Comparison of ENCODE assay signal across 15 cellular contexts in genomic region chr21:46054031-46054430, GRCh38. TPM values are rescaled to one million over a fixed set of nuclear protein-coding genes. Genes with fewer than 3 reads are reported as not detected.
DNase-seq lines count a peak whose midpoint lies in the region; ATAC-seq and TF ChIP-seq lines count a peak whose summit lies in the region.
"Had no signal": no experiment of that assay in that cellular context is flagged by ENCODE, and none has a peak within 500 bp of the region (broad histone marks: within the 10 kb centered on the region; RNA-seq: fewer than 3 reads in every experiment).

No MANE protein-coding gene starts in this region.

- H3K36me3 Mint-ChIP-seq in chondrocyte (ENCODE audit: low read depth): no peaks in the 10 kb centered on the region
- no peaks in the 10 kb centered on the region for H3K36me3 Mint-ChIP-seq in naive thymus-derived CD8-positive, alpha-beta T cell
- H3K36me3 Mint-ChIP-seq in activated CD4-positive, alpha-beta T cell treated with anti-CD3 and anti-CD28 coated beads, Interleukin-2, amount 10 ng/mL, durations not matched to agents 24 days and 14 days (ENCODE audit: low read depth): no peaks in the 10 kb centered on the region

- peaks cover 52% of the 10 kb centered on the region for H3K4me1 Mint-ChIP-seq in chondrocyte (ENCODE audit: low read depth)
- peaks cover 15 to 24% (median 22%) of the 10 kb centered on the region in 4 donors for H3K4me1 Mint-ChIP-seq in naive thymus-derived CD8-positive, alpha-beta T cell
- peaks cover 5% of the 10 kb centered on the region for H3K4me1 Mint-ChIP-seq in activated CD4-positive, alpha-beta T cell treated with anti-CD3 and anti-CD28 coated beads, Interleukin-2, amount 10 ng/mL, durations not matched to agents 24 days and 14 days

- TF ChIP-seq CTCF in RWPE2 (IDR thresholded peaks at IDR 0.05; ENCODE audit: poor library complexity, severe bottlenecking) (no peak), chondrocyte (IDR thresholded peaks at IDR 0.05) (no peak), stomach (IDR thresholded peaks at IDR 0.05) (no peak)

- POLR2A ChIA-PET in naive thymus-derived CD8-positive, alpha-beta T cell (lab: Charles Lee): no interaction called here

- H3K27me3 ChIP-seq in RWPE2 (ENCODE audit: insufficient read depth, poor library complexity, severe bottlenecking): no peaks in the 10 kb centered on the region
- peaks cover 0 to 42% (median 3%) of the 10 kb centered on the region in 3 donors for H3K27me3 ChIP-seq in stomach
- H3K27me3 ChIP-seq: adrenal gland had no signal

- no peaks in the 10 kb centered on the region for H3K9me3 ChIP-seq in RWPE2 (ENCODE audit: severe bottlenecking)
- H3K9me3 ChIP-seq in stomach: no peaks in the 10 kb centered on the region
- H3K9me3 ChIP-seq: adrenal gland, BLaER1, prostate gland had no signal

- no peaks in the 10 kb centered on the region for H3K36me3 ChIP-seq in RWPE2 (ENCODE audit: low read depth)
- H3K36me3 ChIP-seq in stomach: no peaks in the 10 kb centered on the region
- H3K36me3 ChIP-seq: adrenal gland, BLaER1, prostate gland had no signal

- no peak for TF ChIP-seq POLR2A in stomach (IDR thresholded peaks at IDR 0.05)

- H3K9me3 Mint-ChIP-seq in chondrocyte (ENCODE audit: low read depth): no peaks in the 10 kb centered on the region
- peaks cover 0 to 9% (median 0%) of the 10 kb centered on the region in 9 donors for H3K9me3 Mint-ChIP-seq in naive thymus-derived CD8-positive, alpha-beta T cell
- H3K9me3 Mint-ChIP-seq in activated CD4-positive, alpha-beta T cell treated with anti-CD3 and anti-CD28 coated beads, Interleukin-2, amount 10 ng/mL, durations not matched to agents 24 days and 14 days: peaks cover 10% of the 10 kb centered on the region

- intact Hi-C loops in stomach (cut with DNase I; ENCODE audit: low total_unique reads): loop anchor here (10.0 kb wide), 1 partner anchor 59 kb away; no protein-coding TSS in a partner anchor
- intact Hi-C loops in activated CD4-positive, alpha-beta T cell treated with anti-CD3 and anti-CD28 coated beads, Interleukin-2, amount 10 ng/mL, durations not matched to agents 24 days and 14 days (cut with micrococcal nuclease): no loop called here

- peak overlapping the region; percentile 75 for H3K27ac Mint-ChIP-seq in chondrocyte (ENCODE audit: unreplicated experiment)
- H3K27ac Mint-ChIP-seq in naive thymus-derived CD8-positive, alpha-beta T cell: peak overlapping the region in 6 of 10 donors; percentile 18 to 87 (median 59)
- no peak overlapping the region for H3K27ac Mint-ChIP-seq in activated CD4-positive, alpha-beta T cell treated with anti-CD3 and anti-CD28 coated beads, Interleukin-2, amount 10 ng/mL, durations not matched to agents 24 days and 14 days

- no peak for TF ChIP-seq EP300 in stomach (IDR thresholded peaks at IDR 0.05)

- H3K27me3 Mint-ChIP-seq in chondrocyte (ENCODE audit: low read depth): no peaks in the 10 kb centered on the region
- H3K27me3 Mint-ChIP-seq in naive thymus-derived CD8-positive, alpha-beta T cell: peaks cover 0 to 5% (median 0%) of the 10 kb centered on the region in 5 donors
- H3K27me3 Mint-ChIP-seq in activated CD4-positive, alpha-beta T cell treated with anti-CD3 and anti-CD28 coated beads, Interleukin-2, amount 10 ng/mL, durations not matched to agents 24 days and 14 days: peaks cover 2% of the 10 kb centered on the region

- ATAC-seq in RWPE2 (ENCODE audit: low read depth) (no peak), GM18873 (IDR thresholded peaks at IDR 0.05; ENCODE audit: low FRiP score, unreplicated experiment) (no peak)
- ATAC-seq in naive thymus-derived CD8-positive, alpha-beta T cell: no peak

- H3K27ac ChIP-seq in RWPE2 (ENCODE audit: poor library complexity, severe bottlenecking) (peak overlapping the region; percentile 1), stomach (peak overlapping the region in 4 of 5 donors; percentile 87 to 95 (median 88))
- H3K27ac ChIP-seq: BLaER1, SK-N-MC had no signal

- H3K4me3 Mint-ChIP-seq in chondrocyte (ENCODE audit: unreplicated experiment): no peak overlapping the region
- H3K4me3 Mint-ChIP-seq in naive thymus-derived CD8-positive, alpha-beta T cell: no peak overlapping the region
- no peak overlapping the region for H3K4me3 Mint-ChIP-seq in activated CD4-positive, alpha-beta T cell treated with anti-CD3 and anti-CD28 coated beads, Interleukin-2, amount 10 ng/mL, durations not matched to agents 24 days and 14 days

- WGBS in stomach, 5 donors: 84 to 93% (median 87%) methylated on average over 10 of the region's 10 CpGs

- H3K4me3 ChIP-seq in RWPE2 (ENCODE audit: severe bottlenecking) (no peak overlapping the region), stomach (no peak overlapping the region)
- H3K4me3 ChIP-seq: adrenal gland, BLaER1, prostate gland, SK-N-MC had no signal

- H3K4me1 ChIP-seq in RWPE2 (ENCODE audit: insufficient read depth, poor library complexity, severe bottlenecking) (peaks cover 17% of the 10 kb centered on the region), stomach (peaks cover 17 to 55% (median 34%) of the 10 kb centered on the region in 4 donors)
- H3K4me1 ChIP-seq: prostate gland had no signal

- DNase-seq in RWPE2 (ENCODE audit: low spot score): no peak
- DNase-seq in chondrocyte (ENCODE audit: low spot score): no peak
- DNase-seq in naive thymus-derived CD8-positive, alpha-beta T cell: no peak
- DNase-seq in stomach: no peak
- DNase-seq in NCI-H2029 treated with DMSO at 0.1 percent for 48 hours (lab: John Stamatoyannopoulos, UW): no peak
- no peak for DNase-seq in activated CD4-positive, alpha-beta T cell treated with anti-CD3 and anti-CD28 coated beads, Interleukin-2, amount 10 ng/mL, durations not matched to agents 24 days and 14 days
- no peak for DNase-seq in midbrain (lab: John Stamatoyannopoulos, UW)
- DNase-seq: activated T-cell treated with anti-CD3 and anti-CD28 coated beads, Interleukin-2, amount 50 U/mL, for 1 hour; NCI-H1436 treated with DMSO at 0.1 percent for 48 hours; NCI-H524 had no signal

RNA-seq across cellular contexts. Expression of gene COL6A2, which starts 43.9 kb away (rescaled TPM):
- total RNA-seq in chondrocyte (1,314 to 1,671 TPM (median 1,646 TPM) in 3 replicates), stomach (1,000 to 10,000 TPM in 1 of 5 donors, 100 to 1,000 TPM in 4; 351 to 3,737 (median 491) TPM)
- 10 to 100 TPM; 91.5 to 98.8 TPM for total RNA-seq in naive thymus-derived CD8-positive, alpha-beta T cell
- 10 to 100 TPM in 1 of 3 donors, 1 to 10 TPM in 2; 3.8 to 13.4 (median 8.8) TPM for polyA plus RNA-seq in naive thymus-derived CD8-positive, alpha-beta T cell
- 100 to 1,000 TPM in 2 of 3 donors, 10 to 100 TPM in 1; 79.3 to 246 (median 113) TPM for polyA plus RNA-seq in stomach
- 2.0 and 2.3 TPM in 2 replicates for total RNA-seq in activated CD4-positive, alpha-beta T cell treated with anti-CD3 and anti-CD28 coated beads, Interleukin-2, amount 10 ng/mL, durations not matched to agents 24 days and 14 days

Comparison
In these comparisons a context has a peak if more than half of its experiments do, and no peak if none do; other contexts are left out.
1. RNA of gene COL6A2, which starts 43.9 kb away (total RNA-seq): 1,314 to 1,671 TPM in chondrocyte, 351 to 3,737 TPM in stomach and 91.5 to 98.8 TPM in naive thymus-derived CD8-positive, alpha-beta T cell; 2.0 to 2.3 TPM in activated CD4-positive, alpha-beta T cell treated with anti-CD3 and anti-CD28 coated beads, Interleukin-2, amount 10 ng/mL, durations not matched to agents 24 days and 14 days; every median in the first group is over 10 times any median in the second.